ENCODE assay signal across 13 cellular contexts in the genomic region with DNA sequence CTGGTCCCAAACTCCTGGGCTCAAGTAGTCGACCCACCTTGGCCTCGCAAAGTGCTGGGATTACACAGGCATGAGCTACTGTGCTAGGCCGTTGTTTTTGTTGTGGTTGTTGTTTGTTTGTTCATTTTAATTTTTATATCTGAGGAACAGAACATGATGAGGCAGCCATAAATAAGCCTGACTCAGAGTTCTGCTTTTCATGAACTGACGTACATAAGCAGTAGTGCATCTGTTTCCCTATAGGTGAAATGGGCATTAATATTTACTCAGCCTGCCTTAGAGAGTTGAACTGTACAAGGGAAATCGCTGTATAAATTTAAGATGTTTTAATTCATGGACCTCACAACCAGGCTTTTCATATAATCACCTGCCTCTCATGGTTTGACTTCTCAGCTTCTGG.
"Had no signal": no experiment of that assay in that cellular context is flagged by ENCODE, and none has a peak within 500 bp of the region (broad histone marks: within the 10 kb centered on the region; RNA-seq: fewer than 3 reads in every experiment).

No MANE protein-coding gene starts in this region.

- ATAC-seq: gastrocnemius medialis; left lobe of liver; stimulated activated naive B cell treated with anti-CD40 and anti-IgM and Interleukin-4, amounts not matched to agents 10 μg/mL and 1 μg/mL and 100 μg/mL, for 72 hours had no signal

- H3K36me3 Mint-ChIP-seq: neural progenitor cell had no signal

- H3K27me3 Mint-ChIP-seq: activated CD4-positive, alpha-beta T cell treated with anti-CD3 and anti-CD28 coated beads, Interleukin-2, amount 10 ng/mL, durations not matched to agents 24 days and 14 days; activated naive CD4-positive, alpha-beta T cell treated with anti-CD3 and anti-CD28 coated beads, Interleukin-2, amount 50 U/mL, for 24 hours; activated T-cell treated with anti-CD3 and anti-CD28 coated beads, Interleukin-2, amount 50 U/mL, for 24 hours; progenitor cell of endocrine pancreas; stimulated activated naive B cell treated with anti-CD40 and anti-IgM and Interleukin-4, amounts not matched to agents 10 μg/mL and 1 μg/mL and 100 μg/mL, for 72 hours had no signal

- DNase-seq: activated CD4-positive, alpha-beta T cell treated with anti-CD3 and anti-CD28 coated beads, Interleukin-2, amount 10 ng/mL, durations not matched to agents 24 days and 14 days; activated CD8-positive, alpha-beta T cell treated with anti-CD3 and anti-CD28 coated beads, Interleukin-2, amount 10 ng/mL, durations not matched to agents 7 days and 5 days; activated T-cell treated with anti-CD3 and anti-CD28 coated beads, Interleukin-2, amount 50 U/mL, for 24 hours; effector CD8-positive, alpha-beta T cell; gastrocnemius medialis; head of caudate nucleus; kidney; mammary epithelial cell; stimulated activated naive B cell treated with anti-CD40 and anti-IgM and Interleukin-4, amounts not matched to agents 10 μg/mL and 1 μg/mL and 100 μg/mL, for 72 hours had no signal

- H3K4me1 ChIP-seq: gastrocnemius medialis, neural progenitor cell had no signal

- H3K4me2 ChIP-seq: neural progenitor cell had no signal

- H2AFZ ChIP-seq: neural progenitor cell had no signal

- H3K27ac Mint-ChIP-seq: activated CD4-positive, alpha-beta T cell treated with anti-CD3 and anti-CD28 coated beads, Interleukin-2, amount 10 ng/mL, durations not matched to agents 24 days and 14 days; activated CD8-positive, alpha-beta T cell treated with anti-CD3 and anti-CD28 coated beads, Interleukin-2, amount 10 ng/mL, durations not matched to agents 7 days and 5 days; activated naive CD4-positive, alpha-beta T cell treated with anti-CD3 and anti-CD28 coated beads, Interleukin-2, amount 50 U/mL, for 24 hours; activated T-cell treated with anti-CD3 and anti-CD28 coated beads, Interleukin-2, amount 50 U/mL, for 24 hours; neural progenitor cell; progenitor cell of endocrine pancreas; stimulated activated naive B cell treated with anti-CD40 and anti-IgM and Interleukin-4, amounts not matched to agents 10 μg/mL and 1 μg/mL and 100 μg/mL, for 72 hours had no signal

- H3K27ac ChIP-seq: gastrocnemius medialis, neural progenitor cell had no signal

- H3K27me3 ChIP-seq: gastrocnemius medialis, neural progenitor cell had no signal

- H3K36me3 ChIP-seq: gastrocnemius medialis, neural progenitor cell had no signal

- H3K4me1 Mint-ChIP-seq: neural progenitor cell had no signal

- H3K9ac ChIP-seq: neural progenitor cell had no signal

- H3K9me3 ChIP-seq: gastrocnemius medialis had no signal

- H3K4me3 ChIP-seq: gastrocnemius medialis, neural progenitor cell had no signal

- H3K4me3 Mint-ChIP-seq: activated CD4-positive, alpha-beta T cell treated with anti-CD3 and anti-CD28 coated beads, Interleukin-2, amount 10 ng/mL, durations not matched to agents 24 days and 14 days; activated CD8-positive, alpha-beta T cell treated with anti-CD3 and anti-CD28 coated beads, Interleukin-2, amount 10 ng/mL, durations not matched to agents 7 days and 5 days; activated naive CD4-positive, alpha-beta T cell treated with anti-CD3 and anti-CD28 coated beads, Interleukin-2, amount 50 U/mL, for 24 hours; activated T-cell treated with anti-CD3 and anti-CD28 coated beads, Interleukin-2, amount 50 U/mL, for 24 hours; neural progenitor cell; stimulated activated naive B cell treated with anti-CD40 and anti-IgM and Interleukin-4, amounts not matched to agents 10 μg/mL and 1 μg/mL and 100 μg/mL, for 72 hours had no signal

- H3K9me3 Mint-ChIP-seq: activated CD4-positive, alpha-beta T cell treated with anti-CD3 and anti-CD28 coated beads, Interleukin-2, amount 10 ng/mL, durations not matched to agents 24 days and 14 days; activated naive CD4-positive, alpha-beta T cell treated with anti-CD3 and anti-CD28 coated beads, Interleukin-2, amount 50 U/mL, for 24 hours; activated T-cell treated with anti-CD3 and anti-CD28 coated beads, Interleukin-2, amount 50 U/mL, for 24 hours; neural progenitor cell; stimulated activated naive B cell treated with anti-CD40 and anti-IgM and Interleukin-4, amounts not matched to agents 10 μg/mL and 1 μg/mL and 100 μg/mL, for 72 hours had no signal
